Comparison of ENCODE assay signal across 1 cellular context in the genomic region with DNA sequence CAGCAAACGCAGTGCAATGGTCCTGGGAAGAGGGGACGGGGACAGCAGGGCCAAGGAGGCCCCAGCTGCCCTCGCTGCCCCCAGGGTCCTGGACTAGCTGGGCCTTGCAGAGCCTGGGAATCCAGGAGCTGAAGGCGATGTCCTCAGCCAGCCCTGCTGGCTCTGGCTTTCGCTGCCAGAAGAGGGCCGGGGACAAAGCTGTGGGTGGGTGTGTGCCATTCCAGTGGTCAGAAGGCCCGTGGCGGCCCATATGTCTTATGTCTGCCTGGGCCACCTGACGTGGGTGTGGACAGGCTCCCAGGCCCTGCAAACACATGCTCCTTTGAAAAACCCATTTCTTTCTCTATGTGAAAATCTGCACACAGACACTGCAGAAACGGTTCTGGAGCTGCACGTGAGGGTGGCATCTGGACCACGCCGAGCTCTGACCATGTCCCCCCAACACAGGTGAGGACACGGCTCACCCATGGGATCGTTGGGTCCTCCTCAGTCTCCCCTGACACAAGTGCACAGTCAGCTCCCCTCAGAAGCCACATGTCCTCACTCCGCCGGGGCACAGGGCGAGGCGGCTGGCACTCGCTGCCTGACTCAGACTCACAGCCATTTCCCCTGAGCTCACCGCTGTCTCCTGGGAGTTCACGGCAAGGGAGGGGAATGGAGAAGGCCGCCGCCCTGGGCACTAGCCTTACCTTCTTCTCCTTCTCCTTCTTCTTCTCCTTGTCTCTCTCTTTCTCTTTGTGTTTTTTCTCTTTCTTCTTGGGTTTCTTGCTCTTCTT.
TF ChIP-seq lines count a peak whose summit lies in the region.

No MANE protein-coding gene starts in this region.

TF ChIP-seq in H1, 55 proteins besides CTCF, POLR2A, EP300 and RAD21:
- TF ChIP-seq CHD2 (IDR thresholded peaks at IDR 0.05; ENCODE audit: low read length): no peak
- no peak for TF ChIP-seq ZNF274 (IDR thresholded peaks at IDR 0.05; ENCODE audit: borderline replicate concordance, extremely low read depth, low read length)
- no peak for TF ChIP-seq SP4 (IDR thresholded peaks at IDR 0.05; ENCODE audit: low read length)
- TF ChIP-seq CTBP2 (IDR thresholded peaks at IDR 0.05; ENCODE audit: borderline replicate concordance, insufficient read depth, insufficient read length, low read length): no peak
- TF ChIP-seq NANOG (IDR thresholded peaks at IDR 0.05; ENCODE audit: insufficient read depth, low read depth, low read length, poor library complexity, severe bottlenecking): no peak
- no peak for TF ChIP-seq CBX5 (IDR thresholded peaks at IDR 0.05; ENCODE audit: low read depth, low read length)
- no peak for TF ChIP-seq KDM4A (IDR thresholded peaks at IDR 0.05; ENCODE audit: low read depth, low read length, severe bottlenecking)
- no peak for TF ChIP-seq SIX5 (IDR thresholded peaks at IDR 0.05; ENCODE audit: low read depth, low read length)
- TF ChIP-seq RNF2 (IDR thresholded peaks at IDR 0.05; ENCODE audit: borderline replicate concordance, low read depth, low read length, missing control alignments, poor library complexity, severe bottlenecking): no peak
- TF ChIP-seq POU5F1 (IDR thresholded peaks at IDR 0.05; ENCODE audit: low read depth, low read length): no peak
TF ChIP-seq in H1: peak in this region for 0.
